Comparison of ENCODE assay signal across 8 cellular contexts in genomic region chr21:31117046-31117916, GRCh38.
DNase-seq lines count a peak whose midpoint lies in the region; ATAC-seq and TF ChIP-seq lines count a peak whose summit lies in the region.

No MANE protein-coding gene starts in this region.

- H3K4me3 ChIP-seq in BE2C (ENCODE audit: low read depth, low read length): no peak overlapping the region
- H3K4me3 ChIP-seq in right atrium auricular region: no peak overlapping the region

- TF ChIP-seq CTCF in BE2C (IDR thresholded peaks at IDR 0.05; ENCODE audit: low read depth, low read length): peak; percentile 20; the same call in 1 of the 2 replicates
- TF ChIP-seq CTCF in right atrium auricular region (IDR thresholded peaks at IDR 0.05): no peak

- DNase-seq in BE2C (no peak), HPDE6-E6E7 (ENCODE audit: extremely low spot score) (peak; percentile 58), amniotic epithelial cell (ENCODE audit: low read depth) (peak; percentile 46), kidney glomerular epithelial cell (lab: John Stamatoyannopoulos, UW) (peak; percentile 63), NCI-H510A treated with DMSO at 0.1 percent for 48 hours (lab: John Stamatoyannopoulos, UW) (no peak), right atrium auricular region (ENCODE audit: low spot score) (no peak)
- no peak for DNase-seq in NK-92 treated with Interleukin-12 subunit alpha and Interleukin-12 subunit beta, amount 100 ng/mL, for 24 hours (lab: John Stamatoyannopoulos, UW)

- H3K36me3 ChIP-seq in BE2C: peaks cover 8% of the 10 kb centered on the region
- H3K36me3 ChIP-seq in right atrium auricular region: no peaks in the 10 kb centered on the region

- H3K4me1 ChIP-seq in BE2C: 0 out of 2 replicates have a peak, but pooled peaks cover 2% of the 10 kb centered on the region
- no peaks in the 10 kb centered on the region for H3K4me1 ChIP-seq in right atrium auricular region

- no peak for ATAC-seq in GM21367 (IDR thresholded peaks at IDR 0.05; ENCODE audit: unreplicated experiment)

- H3K27ac ChIP-seq in right atrium auricular region: no peak overlapping the region

- H3K9me3 ChIP-seq in BE2C (no peaks in the 10 kb centered on the region), right atrium auricular region (no peaks in the 10 kb centered on the region)

- H3K27me3 ChIP-seq in BE2C (no peaks in the 10 kb centered on the region), right atrium auricular region (no peaks in the 10 kb centered on the region)

Comparison
In these comparisons a context has a peak if more than half of its experiments do, and no peak if none do; other contexts are left out.
1. DNase-seq: peak in HPDE6-E6E7 (single experiment), amniotic epithelial cell (single experiment) and kidney glomerular epithelial cell (single experiment); none in BE2C (single experiment), NK-92 treated with Interleukin-12 subunit alpha and Interleukin-12 subunit beta, amount 100 ng/mL, for 24 hours (single experiment), NCI-H510A treated with DMSO at 0.1 percent for 48 hours (single experiment) and right atrium auricular region (single experiment).